ENCODE assay signal across 8 cellular contexts in the genomic region with DNA sequence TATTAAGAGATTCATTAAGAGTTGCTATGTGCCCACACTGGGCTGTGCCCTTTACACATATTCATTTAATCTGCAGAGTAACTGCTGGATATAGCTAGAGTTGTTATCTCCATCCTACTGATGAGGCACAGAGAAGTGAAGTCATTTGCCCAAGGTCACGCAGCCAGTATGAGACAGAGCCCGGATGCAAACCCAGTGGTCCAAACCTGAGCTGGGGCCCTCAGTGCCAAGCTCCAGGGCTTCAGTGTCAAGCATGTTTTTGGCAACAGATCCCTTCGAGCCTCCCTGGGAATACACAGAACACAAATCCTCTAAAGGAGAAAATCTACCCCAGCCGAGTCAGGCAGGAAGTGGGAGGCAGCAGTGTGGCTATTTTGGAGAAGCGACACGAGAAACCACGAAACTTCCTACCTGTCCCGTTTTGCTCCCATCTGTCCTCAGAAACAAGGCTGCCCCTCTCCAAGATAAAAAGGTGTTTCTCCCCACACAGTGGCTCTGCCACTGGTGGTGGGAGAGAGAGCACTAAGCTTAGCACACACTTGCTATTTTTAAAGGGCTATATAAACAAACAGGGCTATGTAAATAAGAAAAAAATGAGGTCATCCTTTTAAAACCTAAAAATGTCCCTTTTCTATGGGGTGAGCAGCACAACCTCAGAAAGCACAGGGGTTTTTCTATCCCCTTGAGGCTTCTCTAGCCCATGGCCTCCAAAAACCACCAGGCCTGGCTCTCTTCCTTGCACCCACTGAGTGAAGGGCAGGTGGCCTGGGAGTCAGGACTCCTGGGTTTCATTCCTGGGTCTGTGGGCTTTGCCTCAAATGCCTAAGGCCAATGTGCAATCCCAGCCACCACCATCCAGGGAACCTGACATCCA.
DNase-seq lines count a peak whose midpoint lies in the region; ATAC-seq, FAIRE-seq and TF ChIP-seq lines count a peak whose summit lies in the region.

No MANE protein-coding gene starts in this region.

- no peaks in the 10 kb centered on the region for H3K9me3 ChIP-seq in AG04450 (ENCODE audit: control insufficient read depth, insufficient read depth, low read length)

- H3K4me3 Mint-ChIP-seq in activated CD8-positive, alpha-beta T cell treated with anti-CD3 and anti-CD28 coated beads for 36 hours, result no peak overlapping the region

- no peak for TF ChIP-seq CTCF in AG04450 (IDR thresholded peaks at IDR 0.05; ENCODE audit: low read depth, low read length)
- TF ChIP-seq CTCF in activated CD8-positive, alpha-beta T cell treated with anti-CD3 and anti-CD28 coated beads for 36 hours (IDR thresholded peaks at IDR 0.05), result no peak

- FAIRE-seq in RCC 7860 (lab: Jason Lieb, UNC), result no peak

- H3K27me3 Mint-ChIP-seq in activated CD8-positive, alpha-beta T cell treated with anti-CD3 and anti-CD28 coated beads for 36 hours, result no peaks in the 10 kb centered on the region

- CTCF ChIA-PET in AG04450 (lab: Charles Lee), result interaction anchor here (0.6 to 1.1 kb wide), 2 partner anchors 51 to 262 kb away, joined by 3 read pairs; no protein-coding TSS in a partner anchor
- CTCF ChIA-PET in activated CD8-positive, alpha-beta T cell treated with anti-CD3 and anti-CD28 coated beads for 36 hours (lab: Charles Lee), result interaction anchor here (1.3 to 1.5 kb wide), 2 partner anchors 10 to 238 kb away, joined by 3 to 4 read pairs; no protein-coding TSS in a partner anchor

- H3K27ac Mint-ChIP-seq in activated CD8-positive, alpha-beta T cell treated with anti-CD3 and anti-CD28 coated beads for 36 hours, result peak overlapping the region; percentile 46

- H3K36me3 Mint-ChIP-seq in activated CD8-positive, alpha-beta T cell treated with anti-CD3 and anti-CD28 coated beads for 36 hours (ENCODE audit: low read depth), result peaks cover 44% of the 10 kb centered on the region

- peak overlapping the region; percentile 39 for H3K27ac ChIP-seq in AG04450 (ENCODE audit: low read depth, low read length)

- DNase-seq in AG04450 (ENCODE audit: low read depth, low spot score), result no peak
- DNase-seq in activated CD8-positive, alpha-beta T cell treated with anti-CD3 and anti-CD28 coated beads for 36 hours, result no peak
- DNase-seq in RCC 7860 (ENCODE audit: low spot score), result no peak
- DNase-seq in effector CD8-positive, alpha-beta T cell (lab: John Stamatoyannopoulos, UW), result no peak
- DNase-seq in A172 (ENCODE audit: low spot score), result no peak
- DNase-seq in stimulated activated CD4-positive, alpha-beta T cell treated with anti-CD3 and anti-CD28 coated beads, Interleukin-15, amount 100 ng/mL, for 24 hours, result no peak

- no peaks in the 10 kb centered on the region for H3K27me3 ChIP-seq in AG04450 (ENCODE audit: control insufficient read depth, insufficient read depth, low read length)

- no peak overlapping the region for H3K4me3 ChIP-seq in AG04450 (ENCODE audit: low read depth, low read length)

- intact Hi-C loops in activated CD8-positive, alpha-beta T cell treated with anti-CD3 and anti-CD28 coated beads for 36 hours (cut with micrococcal nuclease), result no loop called here

- POLR2A ChIA-PET in AG04450 (lab: Yijun Ruan, JAX), result interaction anchor here (0.5 kb wide), 1 partner anchor 50 kb away, joined by 3 read pairs; no protein-coding TSS in a partner anchor
- POLR2A ChIA-PET in activated CD8-positive, alpha-beta T cell treated with anti-CD3 and anti-CD28 coated beads for 36 hours (lab: Charles Lee), result no interaction called here

- no peaks in the 10 kb centered on the region for H3K9me3 Mint-ChIP-seq in activated CD8-positive, alpha-beta T cell treated with anti-CD3 and anti-CD28 coated beads for 36 hours

- ATAC-seq in GM18909 (IDR thresholded peaks at IDR 0.05; ENCODE audit: poor library complexity, unreplicated experiment) (peak; percentile 77), HG03045 (IDR thresholded peaks at IDR 0.05; ENCODE audit: unreplicated experiment) (peak; percentile 74)
- no peak for ATAC-seq in activated CD8-positive, alpha-beta T cell treated with anti-CD3 and anti-CD28 coated beads for 36 hours

- H3K4me1 Mint-ChIP-seq in activated CD8-positive, alpha-beta T cell treated with anti-CD3 and anti-CD28 coated beads for 36 hours (ENCODE audit: low read depth), result peaks cover 50% of the 10 kb centered on the region
